In the genomic region with DNA sequence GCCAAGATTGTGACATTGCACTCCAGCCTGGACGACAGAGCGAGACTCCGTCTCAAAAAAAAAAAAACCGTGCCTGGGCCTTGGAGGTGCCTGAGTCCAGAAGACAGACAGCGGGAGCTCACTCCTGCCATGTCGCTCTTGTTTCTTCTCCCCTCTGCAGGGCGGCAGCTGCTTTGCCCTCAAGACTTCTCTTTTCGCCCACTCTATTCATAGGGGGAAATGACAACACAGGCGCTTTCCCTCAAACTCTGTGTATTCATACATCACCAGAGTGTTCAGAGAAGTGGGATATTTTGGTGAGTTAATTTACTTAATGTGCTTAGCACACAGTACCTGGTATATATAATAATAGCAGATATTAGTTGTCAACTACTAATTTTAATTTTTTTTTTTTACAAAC, we compare ENCODE assay signal across 11 cellular contexts. TPM values are rescaled to one million over a fixed set of nuclear protein-coding genes. Genes with fewer than 3 reads are reported as not detected.
DNase-seq lines count a peak whose midpoint lies in the region; ATAC-seq and TF ChIP-seq lines count a peak whose summit lies in the region.
"Had no signal": no experiment of that assay in that cellular context is flagged by ENCODE, and none has a peak within 500 bp of the region (broad histone marks: within the 10 kb centered on the region; RNA-seq: fewer than 3 reads in every experiment).

No MANE protein-coding gene starts in this region.

- H3K4me3 Mint-ChIP-seq in MCF 10A (ENCODE audit: unreplicated experiment): peak overlapping the region; percentile 87

- H3K4me2 ChIP-seq in mammary epithelial cell (ENCODE audit: insufficient read depth, low read depth, low read length): no peak overlapping the region

- dilution Hi-C loops in mammary epithelial cell (cut with HindIII; ENCODE audit: low sequenced_read_pairs): no loop called here

- no peaks in the 10 kb centered on the region for H3K27me3 Mint-ChIP-seq in MCF 10A (ENCODE audit: insufficient read depth, unreplicated experiment)

- peaks cover 2% of the 10 kb centered on the region for H4K20me1 ChIP-seq in mammary epithelial cell (ENCODE audit: insufficient read depth, low read length)

- no peak for TF ChIP-seq CTCF in MCF 10A (IDR thresholded peaks at IDR 0.05; ENCODE audit: unreplicated experiment)
- no peak for TF ChIP-seq CTCF in mammary epithelial cell (conservative IDR thresholded peaks at IDR 0.05 in 1 of 2, IDR thresholded peaks at IDR 0.05 in 1 of 2; ENCODE audit: extremely low read depth in 1 of 2, insufficient read depth in 1 of 2, low read depth in 1 of 2, low read length in 2 of 2)
- no peak for TF ChIP-seq CTCF in coronary artery (IDR thresholded peaks at IDR 0.05)
- no peak for TF ChIP-seq CTCF in neutrophil (IDR thresholded peaks at IDR 0.05)
- no peak for TF ChIP-seq CTCF in tibial nerve (IDR thresholded peaks at IDR 0.05)
- TF ChIP-seq CTCF in omental fat pad (IDR thresholded peaks at IDR 0.05): no peak

- H3K27ac Mint-ChIP-seq in MCF 10A (ENCODE audit: low read depth, unreplicated experiment): no peak overlapping the region

- no peak overlapping the region for H3K9ac ChIP-seq in mammary epithelial cell (ENCODE audit: insufficient read depth, low read length)

- no peak for TF ChIP-seq POLR2A in tibial nerve (IDR thresholded peaks at IDR 0.05)

- H3K79me2 ChIP-seq in mammary epithelial cell (ENCODE audit: insufficient read depth, low read length): peaks cover 94% of the 10 kb centered on the region

- H3K36me3 ChIP-seq in mammary epithelial cell (ENCODE audit: insufficient read depth, low read length): peaks cover 5% of the 10 kb centered on the region
- H3K36me3 ChIP-seq in neutrophil: no peaks in the 10 kb centered on the region
- H3K36me3 ChIP-seq in tibial nerve: peaks cover 0 to 28% (median 0%) of the 10 kb centered on the region in 3 donors

- CTCF ChIA-PET in MCF 10A (lab: Yijun Ruan, JAX) (interaction anchor here (0.7 kb wide), 1 partner anchor 15 kb away, joined by 4 read pairs; no protein-coding TSS in a partner anchor), mammary epithelial cell (lab: Charles Lee; ENCODE audit: low non-redundant PET) (no interaction called here)

- no peak for TF ChIP-seq EP300 in tibial nerve (IDR thresholded peaks at IDR 0.05)

- no peak overlapping the region for H3K4me3 ChIP-seq in mammary epithelial cell (replicated peaks in 1 of 3; ENCODE audit: insufficient read depth in 1 of 3, low read depth in 2 of 3, low read length in 3 of 3)
- H3K4me3 ChIP-seq in coronary artery: no peak overlapping the region
- peak overlapping the region; percentile 70 to 74 for H3K4me3 ChIP-seq in neutrophil (ENCODE audit: low read depth in 1 of 2, low read length in 1 of 2)
- H3K4me3 ChIP-seq in tibial nerve: no peak overlapping the region
- H3K4me3 ChIP-seq: HAP-1 had no signal

- peaks cover 17% of the 10 kb centered on the region for H3K4me1 Mint-ChIP-seq in MCF 10A (ENCODE audit: insufficient read depth, unreplicated experiment)

- intact Hi-C loops in MCF 10A (cut with micrococcal nuclease): no loop called here
- intact Hi-C loops in mammary epithelial cell (cut with micrococcal nuclease): no loop called here

- H3K9me3 ChIP-seq in mammary epithelial cell (replicated peaks; ENCODE audit: insufficient read depth, low read length) (no peaks in the 10 kb centered on the region), neutrophil (no peaks in the 10 kb centered on the region), tibial nerve (no peaks in the 10 kb centered on the region)
- H3K9me3 ChIP-seq: HAP-1 had no signal

- no peaks in the 10 kb centered on the region for H3K9me3 Mint-ChIP-seq in MCF 10A (ENCODE audit: unreplicated experiment)

- BruUV-seq in MCF 10A (replicated peaks; lab: Mats Ljungman, UMichigan) (no TSS peak), mammary epithelial cell (replicated peaks; lab: Mats Ljungman, UMichigan) (no TSS peak)

- H3K4me1 ChIP-seq in mammary epithelial cell (ENCODE audit: insufficient read depth, low read length) (peaks cover 16% of the 10 kb centered on the region), neutrophil (ENCODE audit: control insufficient read depth in 1 of 2, insufficient read depth in 1 of 2, low read depth in 1 of 2, low read length in 1 of 2) (peaks cover 26 to 32% of the 10 kb centered on the region in 2 experiments), tibial nerve (peaks cover 0 to 58% (median 16%) of the 10 kb centered on the region in 4 donors)
- H3K4me1 ChIP-seq: HAP-1 had no signal

- H2AFZ ChIP-seq in mammary epithelial cell (ENCODE audit: low read depth, low read length): no peak overlapping the region

- POLR2A ChIA-PET in MCF 10A (lab: Yijun Ruan, JAX): interaction anchor here (1.7 to 3.4 kb wide), 5 partner anchors 11 to 85 kb away, joined by 4 to 25 read pairs (median 10); a partner anchor contains a TSS

- DNase-seq in MCF 10A (ENCODE audit: unreplicated experiment): no peak
- no peak for DNase-seq in mammary epithelial cell
- no peak for DNase-seq in coronary artery (ENCODE audit: low spot score)
- DNase-seq in tibial nerve (ENCODE audit: low spot score in 2 of 2): no peak
- DNase-seq in omental fat pad (ENCODE audit: low spot score): no peak
- DNase-seq in KBM-7: no peak
- DNase-seq: activated CD8-positive, alpha-beta memory T cell treated with anti-CD3 and anti-CD28 coated beads, Interleukin-2, amount 50 U/mL, for 48 hours; NCI-H510A treated with DMSO at 0.1 percent for 48 hours had no signal

- ATAC-seq in omental fat pad (ENCODE audit: low FRiP score) (no peak), GM19395 (IDR thresholded peaks at IDR 0.05; ENCODE audit: unreplicated experiment) (no peak)

- H3K27ac ChIP-seq in mammary epithelial cell (ENCODE audit: insufficient read depth, low read depth, low read length): no peak overlapping the region
- peak overlapping the region; percentile 95 to 98 for H3K27ac ChIP-seq in coronary artery
- peak overlapping the region; percentile 92 for H3K27ac ChIP-seq in neutrophil
- peak overlapping the region in 3 of 4 donors; percentile 86 to 96 (median 94) for H3K27ac ChIP-seq in tibial nerve

- in situ Hi-C loops in mammary epithelial cell (cut with MboI; ENCODE audit: low sequenced_read_pairs in 2 of 2) (no loop called here), KBM-7 (cut with MboI; ENCODE audit: low pct_unique_long_range_greater_than_20kb, low sequenced_read_pairs) (no loop called here)

- H3K27me3 ChIP-seq in mammary epithelial cell (ENCODE audit: insufficient read depth, low read length) (no peaks in the 10 kb centered on the region), neutrophil (no peaks in the 10 kb centered on the region), tibial nerve (no peaks in the 10 kb centered on the region)

- 98% methylated on average over 9 of the region's 9 CpGs for WGBS in mammary epithelial cell (ENCODE audit: low coverage, missing lambda C conversion rate)
- 89 to 93% methylated on average over 9 of the region's 9 CpGs for WGBS in tibial nerve, 2 donors

- peaks cover 48% of the 10 kb centered on the region for H3K36me3 Mint-ChIP-seq in MCF 10A (ENCODE audit: insufficient read depth, unreplicated experiment)

RNA-seq across cellular contexts. Expression of a gene that starts 44.5 kb away (rescaled TPM):
- total RNA-seq in MCF 10A (2022) (37.7 and 43.8 TPM in 2 replicates), mammary epithelial cell (10 to 100 TPM; 32.7 to 48.2 TPM), tibial nerve (10 to 100 TPM; 24.5 to 47.3 (median 26.4) TPM), omental fat pad (10 to 100 TPM; 10.8 to 35.0 (median 20.4) TPM)
- 10.2 TPM for polyA plus RNA-seq in mammary epithelial cell
- polyA minus RNA-seq in mammary epithelial cell: 46.5 TPM

RNA-seq across cellular contexts. Expression of a gene that starts 48.9 kb away (rescaled TPM):
- total RNA-seq in MCF 10A (2022) (26.5 and 35.0 TPM in 2 replicates), mammary epithelial cell (10 to 100 TPM; 35.5 to 41.5 TPM), tibial nerve (10 to 100 TPM; 26.0 to 61.8 (median 40.7) TPM), omental fat pad (10 to 100 TPM; 14.8 to 36.9 (median 28.1) TPM)
- polyA plus RNA-seq in mammary epithelial cell: 14.3 TPM
- polyA minus RNA-seq in mammary epithelial cell: 3.3 TPM

Comparison
In these comparisons a context has a peak if more than half of its experiments do, and no peak if none do; other contexts are left out.
1. H3K4me3 ChIP-seq: peak in neutrophil (2 of 2); none in mammary epithelial cell (0 of 3), coronary artery (single experiment) and tibial nerve (0 of 4).